2 cellular contexts compared by ENCODE assay signal in genomic region chr19:8223442-8223841, GRCh38. TPM values are rescaled to one million over a fixed set of nuclear protein-coding genes. Genes with fewer than 3 reads are reported as not detected.
"Had no signal": no experiment of that assay in that cellular context is flagged by ENCODE, and none has a peak within 500 bp of the region (broad histone marks: within the 10 kb centered on the region; RNA-seq: fewer than 3 reads in every experiment).

No MANE protein-coding gene starts in this region.

RNA-seq across cellular contexts. Expression of gene CERS4, which starts 14.3 kb away (rescaled TPM):
- total RNA-seq: GM23248, HFFc6 had no signal
- polyA plus RNA-seq: GM23248 had no signal
